Comparison of ENCODE assay signal across 10 cellular contexts in genomic region chr2:177260398-177260797, GRCh38. TPM values are rescaled to one million over a fixed set of nuclear protein-coding genes. Genes with fewer than 3 reads are reported as not detected.
DNase-seq lines count a peak whose midpoint lies in the region; ATAC-seq and TF ChIP-seq lines count a peak whose summit lies in the region.
"Had no signal": no experiment of that assay in that cellular context is flagged by ENCODE, and none has a peak within 500 bp of the region (broad histone marks: within the 10 kb centered on the region; RNA-seq: fewer than 3 reads in every experiment).

No MANE protein-coding gene starts in this region.

- H3K27ac Mint-ChIP-seq in Calu3 (ENCODE audit: unreplicated experiment) (peak overlapping the region; percentile 50), T-cell (peak overlapping the region in 1 of 2 donors; percentile 50)

- CTCF ChIA-PET in Calu3 (lab: Charles Lee) (interaction anchor here (0.6 to 1.4 kb wide), 3 partner anchors 32 to 95 kb away, joined by 3 to 7 read pairs (median 3); no protein-coding TSS in a partner anchor), T-cell (lab: Charles Lee) (interaction anchor here (0.6 to 2.6 kb wide), 10 partner anchors 15 to 606 kb away, joined by 3 to 6 read pairs (median 3); no protein-coding TSS in a partner anchor)

- peak overlapping the region; percentile 99 to 100 (median 100) for H3K27ac ChIP-seq in gastrocnemius medialis

- H3K27me3 Mint-ChIP-seq in Calu3 (ENCODE audit: unreplicated experiment) (no peaks in the 10 kb centered on the region), T-cell (no peaks in the 10 kb centered on the region)

- H3K4me3 Mint-ChIP-seq in Calu3 (ENCODE audit: low read depth, unreplicated experiment) (peak overlapping the region; percentile 82), T-cell (peak overlapping the region; percentile 69 to 97 (median 96))

- no peak for TF ChIP-seq POLR2A in erythroblast (IDR thresholded peaks at IDR 0.05; ENCODE audit: low read length)
- no peak for TF ChIP-seq POLR2A in gastrocnemius medialis (IDR thresholded peaks at IDR 0.05)

- H3K27me3 ChIP-seq in gastrocnemius medialis, result no peaks in the 10 kb centered on the region

- H3K4me1 ChIP-seq in gastrocnemius medialis, result peaks cover 70 to 74% of the 10 kb centered on the region in 2 donors

- H3K36me3 Mint-ChIP-seq in Calu3 (ENCODE audit: insufficient read depth, unreplicated experiment) (peaks cover 91% of the 10 kb centered on the region), T-cell (peaks cover 32% of the 10 kb centered on the region)

- in situ Hi-C loops in gastrocnemius medialis (cut with MboI; ENCODE audit: low sequenced_read_pairs in 4 of 4), result loop anchor here in 3 of 4 donors (5.0 to 10.0 kb wide), 3 partner anchors 46 to 96 kb away; partner anchors contain the start of gene HNRNPA3 (in 3 of the 3)

- POLR2A ChIA-PET in T-cell (lab: Charles Lee), result interaction anchor here (0.6 to 1.0 kb wide), 4 partner anchors 49 to 294 kb away, joined by 3 to 9 read pairs (median 4); no protein-coding TSS in a partner anchor

- TF ChIP-seq CTCF in Calu3 (IDR thresholded peaks at IDR 0.05; ENCODE audit: unreplicated experiment) (no peak), gastrocnemius medialis (IDR thresholded peaks at IDR 0.05 in 4 of 5, conservative IDR thresholded peaks at IDR 0.05 in 1 of 5) (no peak)

- ATAC-seq in T-cell (replicated peaks in 1 of 4) (no peak), gastrocnemius medialis (no peak), HG02981 (IDR thresholded peaks at IDR 0.05; ENCODE audit: unreplicated experiment) (no peak), GM18858 (IDR thresholded peaks at IDR 0.05; ENCODE audit: unreplicated experiment) (no peak), HG03571 (IDR thresholded peaks at IDR 0.05; ENCODE audit: unreplicated experiment) (no peak)

- H3K4me3 ChIP-seq in gastrocnemius medialis, result peak overlapping the region in 1 of 4 donors; percentile 93

- no peak for DNase-seq in Calu3
- no peak for DNase-seq in T-cell
- peak; percentile 41 to 46 for DNase-seq in erythroblast (lab: John Stamatoyannopoulos, UW)
- no peak for DNase-seq in gastrocnemius medialis
- DNase-seq in NCI-H446 (lab: John Stamatoyannopoulos, UW), result no peak
- DNase-seq: NCI-H1436, SIG-M5 had no signal

- H3K4me1 Mint-ChIP-seq in Calu3 (ENCODE audit: low read depth, unreplicated experiment), result peaks cover 22% of the 10 kb centered on the region
- H3K4me1 Mint-ChIP-seq in T-cell, result peaks cover 61 to 67% (median 63%) of the 10 kb centered on the region in 3 donors

- H3K9me3 Mint-ChIP-seq in Calu3 (ENCODE audit: low read depth, unreplicated experiment) (no peaks in the 10 kb centered on the region), T-cell (peaks cover 0 to 4% (median 3%) of the 10 kb centered on the region in 3 donors)

- BruUV-seq in Calu3 (replicated peaks; lab: Mats Ljungman, UMichigan), result no TSS peak

- H3K9me3 ChIP-seq in gastrocnemius medialis, result no peaks in the 10 kb centered on the region

- intact Hi-C loops in Calu3 (cut with micrococcal nuclease; ENCODE audit: unreplicated experiment), result loop anchor here (10.0 kb wide), 1 partner anchor 96 kb away; no protein-coding TSS in a partner anchor
- intact Hi-C loops in gastrocnemius medialis (cut with DNase I; ENCODE audit: low total_unique reads), result loop anchor here (5.0 to 10.0 kb wide), 2 partner anchors 134 to 157 kb away; partner anchors contain the start of gene AGPS

- H3K36me3 ChIP-seq in gastrocnemius medialis, result no peaks in the 10 kb centered on the region

RNA-seq across cellular contexts. Expression of gene NFE2L2, which starts 4.1 kb away (rescaled TPM):
- total RNA-seq in Calu3 (2022) (118 and 128 TPM in 2 replicates), T-cell (10 to 100 TPM; 54.3 to 77.0 (median 73.8) TPM), gastrocnemius medialis (10 to 100 TPM; 33.0 to 93.3 (median 59.1) TPM)

RNA-seq across cellular contexts. Expression of gene HNRNPA3, which starts 47.8 kb away (rescaled TPM):
- total RNA-seq in Calu3 (2022) (212 and 234 TPM in 2 replicates), T-cell (100 to 1,000 TPM; 134 to 220 (median 151) TPM), gastrocnemius medialis (10 to 100 TPM; 16.1 to 32.2 (median 22.4) TPM)

Comparison
In these comparisons a context has a peak if more than half of its experiments do, and no peak if none do; other contexts are left out.
1. DNase-seq: peak in erythroblast (2 of 2); none in Calu3 (single experiment), T-cell (0 of 34), gastrocnemius medialis (0 of 2) and NCI-H446 (0 of 2).